ENCODE assay signal across 1 cellular context in genomic region chr20:41173161-41173721, GRCh38.
TF ChIP-seq lines count a peak whose summit lies in the region.

No MANE protein-coding gene starts in this region.

TF ChIP-seq in K562, 482 proteins besides CTCF, POLR2A, EP300 and RAD21 (continued from another document):
- TF ChIP-seq PBX2 (CRISPR knock-in tag; IDR thresholded peaks at IDR 0.05; ENCODE audit: low read depth): no peak
- no peak for TF ChIP-seq PBX2 (tag; conservative IDR thresholded peaks at IDR 0.05; ENCODE audit: low read depth)
- TF ChIP-seq NR3C1 (CRISPR knock-in tag; IDR thresholded peaks at IDR 0.05): no peak
- no peak for TF ChIP-seq ZNF561 (CRISPR knock-in tag; conservative IDR thresholded peaks at IDR 0.05)
- TF ChIP-seq HNRNPH1 (optimal IDR thresholded peaks at IDR 0.05; ENCODE audit: low read depth, low read length): no peak
- no peak for TF ChIP-seq ARID3A (IDR thresholded peaks at IDR 0.05; ENCODE audit: borderline replicate concordance, low read depth, low read length)
- no peak for TF ChIP-seq RREB1 (CRISPR knock-in tag; IDR thresholded peaks at IDR 0.05)
- TF ChIP-seq TGIF2 (CRISPR knock-in tag; IDR thresholded peaks at IDR 0.05): no peak
- TF ChIP-seq DEAF1 (CRISPR knock-in tag; IDR thresholded peaks at IDR 0.05): peak; percentile 88
- TF ChIP-seq STAG1 (CRISPR knock-in tag; IDR thresholded peaks at IDR 0.05; ENCODE audit: borderline replicate concordance): peak; percentile 85; the same call in 1 of the 2 replicates
- no peak for TF ChIP-seq CCAR2 (IDR thresholded peaks at IDR 0.05; ENCODE audit: low read depth, low read length)
- TF ChIP-seq CBX2 (IDR thresholded peaks at IDR 0.05; ENCODE audit: insufficient read depth, low read length, poor library complexity, severe bottlenecking): no peak
- TF ChIP-seq CHD7 (IDR thresholded peaks at IDR 0.05; ENCODE audit: low read depth, low read length): no peak
TF ChIP-seq in K562: peak in this region for 15.
